Comparison of ENCODE assay signal across 1 cellular context in genomic region chr19:48332662-48333466, GRCh38.
TF ChIP-seq lines count a peak whose summit lies in the region.

No MANE protein-coding gene starts in this region.

TF ChIP-seq in K562, 482 proteins besides CTCF, POLR2A, EP300 and RAD21 (continued from another document):
- TF ChIP-seq CUX1 (CRISPR knock-in tag; IDR thresholded peaks at IDR 0.05) (peak; percentile 55; the same call in 1 of the 2 replicates), TSC22D4 (tag; IDR thresholded peaks at IDR 0.05) (no peak), ARNT (IDR thresholded peaks at IDR 0.05) (no peak), JUN (IDR thresholded peaks at IDR 0.05; ENCODE audit: borderline replicate concordance, low read depth, low read length) (no peak; the same call in 1 of the 2 replicates), JUN (CRISPR knock-in tag; IDR thresholded peaks at IDR 0.05; ENCODE audit: borderline replicate concordance) (no peak), SAP30 (IDR thresholded peaks at IDR 0.05; ENCODE audit: borderline replicate concordance, insufficient read depth, low read depth, low read length, poor library complexity, severe bottlenecking) (peak; percentile 66), KHSRP (IDR thresholded peaks at IDR 0.05) (no peak), ZNF780A (CRISPR knock-in tag; IDR thresholded peaks at IDR 0.05) (no peak), CAMTA2 (CRISPR knock-in tag; conservative IDR thresholded peaks at IDR 0.05) (peak; percentile 87; the same call in 1 of the 2 replicates), ETV1 (tag; conservative IDR thresholded peaks at IDR 0.05; ENCODE audit: low read depth) (no peak), TCF7 (IDR thresholded peaks at IDR 0.05; ENCODE audit: borderline replicate concordance) (no peak), DIDO1 (tag; IDR thresholded peaks at IDR 0.05; ENCODE audit: low read depth) (no peak), ZNF140 (CRISPR knock-in tag; IDR thresholded peaks at IDR 0.05) (no peak), HCFC1 (IDR thresholded peaks at IDR 0.05; ENCODE audit: low read depth, low read length) (no peak), ZNF277 (CRISPR knock-in tag; IDR thresholded peaks at IDR 0.05; ENCODE audit: borderline replicate concordance) (no peak), KDM4B (IDR thresholded peaks at IDR 0.05; ENCODE audit: borderline replicate concordance in 2 of 2, low read depth in 1 of 2) (peak in 1 of 2 experiments; percentile 73; a peak in 1 of 4 replicates), RUNX1 (IDR thresholded peaks at IDR 0.05; ENCODE audit: low read depth) (no peak), ZNF224 (CRISPR knock-in tag; IDR thresholded peaks at IDR 0.05) (no peak), ELF4 (CRISPR knock-in tag; IDR thresholded peaks at IDR 0.05) (0 out of 2 replicates have a peak, but pooled peaks have one; percentile 22), FOXO4 (CRISPR knock-in tag; IDR thresholded peaks at IDR 0.05) (no peak), LARP7 (IDR thresholded peaks at IDR 0.05) (no peak), DPF2 (IDR thresholded peaks at IDR 0.05) (0 out of 2 replicates have a peak, but pooled peaks have one; percentile 54), UBTF (IDR thresholded peaks at IDR 0.05; ENCODE audit: borderline replicate concordance in 1 of 2, low read depth in 2 of 2, low read length in 2 of 2) (no peak), PHF8 (IDR thresholded peaks at IDR 0.05; ENCODE audit: borderline replicate concordance, low read length) (peak; percentile 70; the same call in 1 of the 2 replicates), RBM17 (IDR thresholded peaks at IDR 0.05; ENCODE audit: borderline replicate concordance, low read depth, low read length) (no peak), ZBED1 (IDR thresholded peaks at IDR 0.05) (peak; percentile 51; the same call in 1 of the 2 replicates), ARID1B (IDR thresholded peaks at IDR 0.05) (peak; percentile 39; the same call in 1 of the 2 replicates), U2AF2 (optimal IDR thresholded peaks at IDR 0.05; ENCODE audit: low read depth, low read length) (no peak), KDM2B (CRISPR knock-in tag; IDR thresholded peaks at IDR 0.05) (no peak), GATA2 (CRISPR knock-in tag; IDR thresholded peaks at IDR 0.05) (peak; percentile 31; the same call in 1 of the 2 replicates), RBFOX2 (IDR thresholded peaks at IDR 0.05; ENCODE audit: low read depth, low read length) (0 out of 2 replicates have a peak, but pooled peaks have one; percentile 23), ZNF175 (CRISPR knock-in tag; IDR thresholded peaks at IDR 0.05; ENCODE audit: low read depth) (no peak), SP1 (CRISPR knock-in tag; IDR thresholded peaks at IDR 0.05) (peak; percentile 82), HDAC6 (IDR thresholded peaks at IDR 0.05; ENCODE audit: low read depth, low read length) (no peak), CBX3 (IDR thresholded peaks at IDR 0.05; ENCODE audit: borderline replicate concordance in 1 of 2, low read length in 2 of 2) (0 out of 3 replicates have a peak, but pooled peaks of 1 of the 2 experiments have one; percentile 13), E2F1 (CRISPR knock-in tag; IDR thresholded peaks at IDR 0.05) (peak; percentile 63; the same call in 1 of the 2 replicates), CREB1 (IDR thresholded peaks at IDR 0.05) (no peak), CREB1 (CRISPR knock-in tag; IDR thresholded peaks at IDR 0.05) (peak; percentile 36; the same call in 1 of the 2 replicates), RB1 (IDR thresholded peaks at IDR 0.05; ENCODE audit: low read depth) (peak; percentile 13; the same call in 1 of the 2 replicates), POLR3A (IDR thresholded peaks at IDR 0.05; ENCODE audit: borderline replicate concordance, extremely low read depth, insufficient read depth, insufficient read length) (no peak), FOXA3 (CRISPR knock-in tag; conservative IDR thresholded peaks at IDR 0.05 in 1 of 2, IDR thresholded peaks at IDR 0.05 in 1 of 2) (peak in 1 of 2 experiments; percentile 16; a peak in 1 of 4 replicates)
